ENCODE assay signal across 13 cellular contexts in genomic region chr4:173527103-173527876, GRCh38. TPM values are rescaled to one million over a fixed set of nuclear protein-coding genes. Genes with fewer than 3 reads are reported as not detected.
DNase-seq lines count a peak whose midpoint lies in the region; ATAC-seq and TF ChIP-seq lines count a peak whose summit lies in the region.
"Had no signal": no experiment of that assay in that cellular context is flagged by ENCODE, and none has a peak within 500 bp of the region (broad histone marks: within the 10 kb centered on the region; RNA-seq: fewer than 3 reads in every experiment).

No MANE protein-coding gene starts in this region.

- peaks cover 5% of the 10 kb centered on the region for H3K9me3 Mint-ChIP-seq in activated naive CD4-positive, alpha-beta T cell treated with anti-CD3 and anti-CD28 coated beads, Interleukin-2, amount 50 U/mL, for 24 hours
- H3K9me3 Mint-ChIP-seq in activated naive CD4-positive, alpha-beta T cell treated with anti-CD3 and anti-CD28 coated beads, Interleukin-2, amount 50 U/mL, for 72 hours, result peaks cover 0 to 16% of the 10 kb centered on the region in 2 donors
- no peaks in the 10 kb centered on the region for H3K9me3 Mint-ChIP-seq in central memory CD8-positive, alpha-beta T cell
- H3K9me3 Mint-ChIP-seq in mesothelial cell of epicardium, result no peaks in the 10 kb centered on the region

- peak overlapping the region; percentile 77 for H3K27ac ChIP-seq in urinary bladder (ENCODE audit: low read depth)

- H3K4me1 ChIP-seq in urinary bladder (ENCODE audit: insufficient read depth), result no peaks in the 10 kb centered on the region

- 8% methylated on average over 42 of the region's 42 CpGs for WGBS in urinary bladder

- H3K4me3 ChIP-seq in urinary bladder (ENCODE audit: low read depth, low read length), result peak overlapping the region; percentile 87

- peaks cover 6% of the 10 kb centered on the region for H3K36me3 Mint-ChIP-seq in activated naive CD4-positive, alpha-beta T cell treated with anti-CD3 and anti-CD28 coated beads, Interleukin-2, amount 50 U/mL, for 24 hours
- H3K36me3 Mint-ChIP-seq in activated naive CD4-positive, alpha-beta T cell treated with anti-CD3 and anti-CD28 coated beads, Interleukin-2, amount 50 U/mL, for 72 hours, result peaks cover 50 to 73% of the 10 kb centered on the region in 2 donors
- H3K36me3 Mint-ChIP-seq in central memory CD8-positive, alpha-beta T cell (ENCODE audit: insufficient read depth), result peaks cover 13% of the 10 kb centered on the region
- H3K36me3 Mint-ChIP-seq in mesothelial cell of epicardium, result peaks cover 6% of the 10 kb centered on the region
- H3K36me3 Mint-ChIP-seq: CD4-positive, CD25-positive, alpha-beta regulatory T cell had no signal

- no peak for DNase-seq in activated naive CD4-positive, alpha-beta T cell treated with anti-CD3 and anti-CD28 coated beads, Interleukin-2, amount 50 U/mL, for 72 hours (ENCODE audit: low spot score in 2 of 2)
- no peak for DNase-seq in central memory CD8-positive, alpha-beta T cell (ENCODE audit: low spot score in 2 of 2)
- DNase-seq in mesothelial cell of epicardium (ENCODE audit: low spot score in 2 of 2, unreplicated experiment in 2 of 2) (peak in 1 of 2 experiments; percentile 46), NCI-H226 (no peak), NCI-H187 (lab: John Stamatoyannopoulos, UW) (no peak)
- DNase-seq: CD4-positive, CD25-positive, alpha-beta regulatory T cell; erythroblast; NCI-H446 treated with DMSO at 0.1 percent for 48 hours; stimulated activated CD4-positive, alpha-beta T cell treated with anti-CD3 and anti-CD28 coated beads, Interleukin-2, amount 100 ng/mL, for 48 hours had no signal

- no peaks in the 10 kb centered on the region for H3K36me3 ChIP-seq in urinary bladder (ENCODE audit: insufficient read depth)

- no peak for ATAC-seq in activated naive CD4-positive, alpha-beta T cell treated with anti-CD3 and anti-CD28 coated beads, Interleukin-2, amount 50 U/mL, for 72 hours
- no peak for ATAC-seq in central memory CD8-positive, alpha-beta T cell (replicated peaks; ENCODE audit: extremely low read depth, poor library complexity, severe bottlenecking)
- no peak for ATAC-seq in GM21447 (IDR thresholded peaks at IDR 0.05; ENCODE audit: unreplicated experiment)

- no peak overlapping the region for H3K4me3 Mint-ChIP-seq in activated naive CD4-positive, alpha-beta T cell treated with anti-CD3 and anti-CD28 coated beads, Interleukin-2, amount 50 U/mL, for 24 hours
- H3K4me3 Mint-ChIP-seq in central memory CD8-positive, alpha-beta T cell, result no peak overlapping the region
- peak overlapping the region; percentile 95 for H3K4me3 Mint-ChIP-seq in mesothelial cell of epicardium
- H3K4me3 Mint-ChIP-seq: memory B cell had no signal

- H3K27ac Mint-ChIP-seq in activated naive CD4-positive, alpha-beta T cell treated with anti-CD3 and anti-CD28 coated beads, Interleukin-2, amount 50 U/mL, for 24 hours, result peak overlapping the region; percentile 64
- peak overlapping the region in 1 of 2 donors; percentile 95 for H3K27ac Mint-ChIP-seq in activated naive CD4-positive, alpha-beta T cell treated with anti-CD3 and anti-CD28 coated beads, Interleukin-2, amount 50 U/mL, for 72 hours
- peak overlapping the region; percentile 55 for H3K27ac Mint-ChIP-seq in central memory CD8-positive, alpha-beta T cell (ENCODE audit: low read depth)
- peak overlapping the region; percentile 97 for H3K27ac Mint-ChIP-seq in mesothelial cell of epicardium

- peaks cover 65% of the 10 kb centered on the region for H3K27me3 Mint-ChIP-seq in activated naive CD4-positive, alpha-beta T cell treated with anti-CD3 and anti-CD28 coated beads, Interleukin-2, amount 50 U/mL, for 24 hours
- peaks cover 97% of the 10 kb centered on the region for H3K27me3 Mint-ChIP-seq in central memory CD8-positive, alpha-beta T cell
- peaks cover 67% of the 10 kb centered on the region for H3K27me3 Mint-ChIP-seq in mesothelial cell of epicardium (ENCODE audit: low read depth)

- peaks cover 13% of the 10 kb centered on the region for H3K4me1 Mint-ChIP-seq in activated naive CD4-positive, alpha-beta T cell treated with anti-CD3 and anti-CD28 coated beads, Interleukin-2, amount 50 U/mL, for 24 hours
- H3K4me1 Mint-ChIP-seq in central memory CD8-positive, alpha-beta T cell, result peaks cover 18% of the 10 kb centered on the region
- peaks cover 57% of the 10 kb centered on the region for H3K4me1 Mint-ChIP-seq in mesothelial cell of epicardium

- no peak for TF ChIP-seq CTCF in mesothelial cell of epicardium (IDR thresholded peaks at IDR 0.05; ENCODE audit: unreplicated experiment)

RNA-seq across cellular contexts. Expression of gene HAND2, which starts 2.7 kb away (rescaled TPM):
- not detected for total RNA-seq in activated naive CD4-positive, alpha-beta T cell treated with anti-CD3 and anti-CD28 coated beads, Interleukin-2, amount 50 U/mL, for 72 hours
- total RNA-seq in mesothelial cell of epicardium (32.8 to 34.3 TPM (median 33.3 TPM) in 3 replicates), urinary bladder (14.5 TPM)
- 75.1 TPM for polyA plus RNA-seq in urinary bladder
- total RNA-seq: CD4-positive, CD25-positive, alpha-beta regulatory T cell had no signal
- polyA plus RNA-seq: CD4-positive, CD25-positive, alpha-beta regulatory T cell had no signal

Comparison
In these comparisons a context has a peak if more than half of its experiments do, and no peak if none do; other contexts are left out.
1. RNA of gene HAND2, which starts 2.7 kb away (total RNA-seq): 32.8 to 34.3 TPM in mesothelial cell of epicardium and 14.5 TPM in urinary bladder (single experiment); not detected in activated naive CD4-positive, alpha-beta T cell treated with anti-CD3 and anti-CD28 coated beads, Interleukin-2, amount 50 U/mL, for 72 hours; every median in the first group is over 10 times any median in the second.